ENCODE assay signal across 3 cellular contexts in the genomic region with DNA sequence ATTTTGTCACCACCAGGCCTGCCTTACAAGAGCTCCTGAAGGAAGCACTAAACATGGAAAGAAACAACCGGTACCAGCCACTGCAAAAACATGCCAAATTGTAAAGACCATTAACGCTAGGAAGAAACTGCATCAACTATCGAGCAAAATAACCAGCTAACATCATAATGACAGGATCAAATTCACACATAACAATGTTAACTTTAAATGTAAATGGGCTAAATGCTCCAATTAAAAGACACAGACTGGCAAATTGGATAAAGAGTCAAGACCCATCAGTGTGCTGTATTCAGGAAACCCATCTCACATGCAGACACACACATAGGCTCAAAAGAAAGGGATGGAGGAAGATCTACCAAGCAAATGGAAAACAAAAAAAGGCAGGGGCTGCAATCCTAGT. TPM values are rescaled to one million over a fixed set of nuclear protein-coding genes. Genes with fewer than 3 reads are reported as not detected.
DNase-seq lines count a peak whose midpoint lies in the region; ATAC-seq, FAIRE-seq and TF ChIP-seq lines count a peak whose summit lies in the region.
"Not testable (repeated sequence)": the region's sequence is repeated elsewhere in the genome, so short reads cannot be mapped to it uniquely, and the experiment has no call there.

No MANE protein-coding gene starts in this region.

- CTCF ChIA-PET in K562 (lab: Yijun Ruan, JAX; ENCODE audit: low intra/inter-chr PET ratio) = not testable (repeated sequence)

- in situ Hi-C loops in K562 (cut with MboI) = not testable (repeated sequence)

- not testable (repeated sequence) for H3K9me3 Mint-ChIP-seq in activated T-cell treated with anti-CD3 and anti-CD28 coated beads, Interleukin-2, amount 50 U/mL, for 72 hours; central memory CD8-positive, alpha-beta T cell

- H3K4me3 ChIP-seq in K562 = not testable (repeated sequence)

- POLR2A ChIA-PET in K562 (lab: Yijun Ruan, JAX) = not testable (repeated sequence)

- not testable (repeated sequence) for H4K20me1 ChIP-seq in K562 (replicated peaks; ENCODE audit: control insufficient read depth, insufficient read depth, low read length)

- H3K36me3 Mint-ChIP-seq in activated T-cell treated with anti-CD3 and anti-CD28 coated beads, Interleukin-2, amount 50 U/mL, for 72 hours (ENCODE audit: insufficient read depth in 2 of 2) = peaks cover 18 to 36% of the 10 kb centered on the region in 2 donors
- peaks cover 36% of the 10 kb centered on the region for H3K36me3 Mint-ChIP-seq in central memory CD8-positive, alpha-beta T cell (ENCODE audit: insufficient read depth)

- H3K4me1 ChIP-seq in K562 (replicated peaks in 1 of 2; ENCODE audit: control insufficient read depth in 2 of 2, insufficient read depth in 2 of 2, low read length in 2 of 2) = not testable (repeated sequence)

- not testable (repeated sequence) for H3K27me3 ChIP-seq in K562 (ENCODE audit: control insufficient read depth in 2 of 2, insufficient read depth in 2 of 2, low read length in 2 of 2)

- not testable (repeated sequence) for DNase-seq in activated T-cell treated with anti-CD3 and anti-CD28 coated beads, Interleukin-2, amount 50 U/mL, for 72 hours; K562 (ENCODE audit: extremely low read depth in 1 of 4, low spot score in 3 of 4); central memory CD8-positive, alpha-beta T cell (ENCODE audit: low spot score in 2 of 2)

- intact Hi-C loops in K562 (cut with micrococcal nuclease) = not testable (repeated sequence)

- not testable (repeated sequence) for TF ChIP-seq EP300 in K562 (IDR thresholded peaks at IDR 0.05; ENCODE audit: low read length)

- peak overlapping the region; percentile 79 for H3K27ac Mint-ChIP-seq in activated T-cell treated with anti-CD3 and anti-CD28 coated beads, Interleukin-2, amount 50 U/mL, for 72 hours
- H3K27ac Mint-ChIP-seq in central memory CD8-positive, alpha-beta T cell (ENCODE audit: low read depth) = peak overlapping the region; percentile 68

- TF ChIP-seq RAD21 in K562 (CRISPR knock-in tag; conservative IDR thresholded peaks at IDR 0.05 in 1 of 2, IDR thresholded peaks at IDR 0.05 in 1 of 2) = not testable (repeated sequence)

- H3K4me3 Mint-ChIP-seq in activated T-cell treated with anti-CD3 and anti-CD28 coated beads, Interleukin-2, amount 50 U/mL, for 72 hours; central memory CD8-positive, alpha-beta T cell: not testable (repeated sequence)

- not testable (repeated sequence) for FAIRE-seq in K562 (lab: Jason Lieb, UNC)

- not testable (repeated sequence) for H3K9me1 ChIP-seq in K562 (ENCODE audit: control insufficient read depth, insufficient read depth, low read length)

- H3K4me2 ChIP-seq in K562 (ENCODE audit: insufficient read depth, low read length) = not testable (repeated sequence)

- not testable (repeated sequence) for H3K9ac ChIP-seq in K562 (ENCODE audit: insufficient read depth in 1 of 2, low read depth in 2 of 2, low read length in 2 of 2)

- peaks cover 19% of the 10 kb centered on the region for H3K4me1 Mint-ChIP-seq in activated T-cell treated with anti-CD3 and anti-CD28 coated beads, Interleukin-2, amount 50 U/mL, for 72 hours (ENCODE audit: low read depth)
- peaks cover 40% of the 10 kb centered on the region for H3K4me1 Mint-ChIP-seq in central memory CD8-positive, alpha-beta T cell

- BruUV-seq in K562 (replicated peaks; lab: Mats Ljungman, UMichigan) = not testable (repeated sequence)

- TF ChIP-seq CTCF in K562 (IDR thresholded peaks at IDR 0.05 in 2 of 3, conservative IDR thresholded peaks at IDR 0.05 in 1 of 3; ENCODE audit: insufficient read depth in 2 of 3, low read depth in 1 of 3, low read length in 3 of 3) = not testable (repeated sequence)

- ATAC-seq in activated T-cell treated with anti-CD3 and anti-CD28 coated beads, Interleukin-2, amount 50 U/mL, for 72 hours (replicated peaks in 1 of 2); K562; central memory CD8-positive, alpha-beta T cell (replicated peaks; ENCODE audit: extremely low read depth, poor library complexity, severe bottlenecking): not testable (repeated sequence)

- TF ChIP-seq POLR2A in K562 (conservative IDR thresholded peaks at IDR 0.05) = not testable (repeated sequence)

- H3K36me3 ChIP-seq in K562 (ENCODE audit: control insufficient read depth, insufficient read depth, low read length) = not testable (repeated sequence)

- not testable (repeated sequence) for H2AFZ ChIP-seq in K562 (ENCODE audit: low read depth, low read length)

- not testable (repeated sequence) for H3K27ac ChIP-seq in K562 (ENCODE audit: extremely low read depth, low read depth, low read length)

- not testable (repeated sequence) for H3K9me3 ChIP-seq in K562 (replicated peaks; ENCODE audit: control insufficient read depth, insufficient read depth, low read depth, low read length)

- H3K79me2 ChIP-seq in K562 (ENCODE audit: control insufficient read depth, insufficient read depth, low read length) = not testable (repeated sequence)

- WGBS in K562 (ENCODE audit: insufficient coverage, low coverage, missing lambda C conversion rate) = 96% methylated on average over 2 of the region's 3 CpGs

- H3K27me3 Mint-ChIP-seq in activated T-cell treated with anti-CD3 and anti-CD28 coated beads, Interleukin-2, amount 50 U/mL, for 72 hours (ENCODE audit: low read depth); central memory CD8-positive, alpha-beta T cell: not testable (repeated sequence)

TF ChIP-seq in K562, 482 proteins besides CTCF, POLR2A, EP300 and RAD21:
- TF ChIP-seq ZNF354B (CRISPR knock-in tag; IDR thresholded peaks at IDR 0.05) (0 out of 2 replicates have a peak, but pooled peaks have one; percentile 28), ZNF507 (tag; conservative IDR thresholded peaks at IDR 0.05) (peak; percentile 90)

RNA-seq across cellular contexts. Expression of a gene that starts 41.9 kb away (rescaled TPM):
- 10 to 100 TPM; 28.2 to 32.0 TPM for total RNA-seq in activated T-cell treated with anti-CD3 and anti-CD28 coated beads, Interleukin-2, amount 50 U/mL, for 72 hours
- 27.1 and 34.4 TPM in 2 replicates for total RNA-seq in K562 (2011; cell fraction: chromatin; rRNA removed; ENCODE audit: low replicate concordance)
- total RNA-seq in K562 (2011; cell fraction: nucleolus; rRNA removed) = 14.0 and 14.7 TPM in 2 replicates
- 18.6 and 20.4 TPM in 2 replicates for total RNA-seq in K562 (2011; cell fraction: nucleoplasm; rRNA removed)
- total RNA-seq in K562 (2014; rRNA removed) (12.6 and 13.3 TPM in 2 replicates), K562 (2014; rRNA removed; fragmentation: Illumina TruSeq; extraction: Trizol) (14.4 and 15.4 TPM in 2 replicates), K562 (2015; rRNA removed; fragmentation: Illumina TruSeq; extraction: Trizol) (15.3 and 16.2 TPM in 2 replicates), K562 (2021) (19.3 and 20.3 TPM in 2 replicates)
- polyA plus RNA-seq in K562 (2011; rRNA removed) (11.4 and 15.0 TPM in 2 replicates), K562 (2014; fragmentation: Illumina TruSeq; extraction: Trizol) (19.4 and 21.5 TPM in 2 replicates), K562 (2014; fragmentation: Nextera tagmentation; extraction: Ambion mirVana) (1 to 10 TPM; 2.8 to 7.1 TPM), K562 (2014; rRNA removed) (15.7 and 17.0 TPM in 2 replicates)
- 7.8 and 11.7 TPM in 2 replicates for polyA plus RNA-seq in K562 (2011; cell fraction: cytosol; rRNA removed)
- 24.5 and 27.8 TPM in 2 replicates for polyA plus RNA-seq in K562 (2011; cell fraction: nucleus; rRNA removed)
- polyA plus RNA-seq in K562 (2012) = 10.2 and 14.0 TPM in 2 replicates
- polyA minus RNA-seq in K562 (2011; rRNA and poly(A)+ RNA removed) = 34.2 and 39.9 TPM in 2 replicates
- polyA minus RNA-seq in K562 (2011; cell fraction: cytosol; rRNA and poly(A)+ RNA removed) = 13.7 and 17.0 TPM in 2 replicates
- polyA minus RNA-seq in K562 (2011; cell fraction: nucleus; rRNA and poly(A)+ RNA removed) = 7.9 and 12.6 TPM in 2 replicates
